In the genomic region with DNA sequence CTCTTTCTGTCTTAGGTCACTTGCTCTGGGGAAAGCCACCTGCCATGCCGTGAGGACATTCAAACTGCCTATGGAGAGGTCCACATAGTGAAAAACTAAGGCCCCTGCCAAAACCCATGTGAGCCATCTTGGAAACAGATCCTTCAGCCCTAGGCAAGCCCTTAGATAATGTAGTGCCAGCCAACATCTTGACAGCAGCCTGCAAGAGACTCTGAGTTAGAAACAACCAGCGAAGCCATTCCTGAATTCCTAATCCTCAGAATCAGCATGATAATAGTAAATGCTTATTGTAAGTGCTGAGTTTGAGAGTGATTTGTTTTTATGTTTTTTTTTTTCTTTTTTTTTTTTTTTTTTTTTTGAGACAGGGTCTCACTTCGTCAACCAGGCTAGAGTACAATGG, we compare ENCODE assay signal across 17 cellular contexts. TPM values are rescaled to one million over a fixed set of nuclear protein-coding genes. Genes with fewer than 3 reads are reported as not detected.
A peak's percentile ranks its signal among the peaks of the same experiment; 100 is the strongest.
DNase-seq lines count a peak whose midpoint lies in the region; ATAC-seq and TF ChIP-seq lines count a peak whose summit lies in the region.
"Had no signal": no experiment of that assay in that cellular context is flagged by ENCODE, and none has a peak within 500 bp of the region (broad histone marks: within the 10 kb centered on the region; RNA-seq: fewer than 3 reads in every experiment).

No MANE protein-coding gene starts in this region.

- H3K27me3 ChIP-seq in right atrium auricular region: no peaks in the 10 kb centered on the region
- no peaks in the 10 kb centered on the region for H3K27me3 ChIP-seq in RWPE2 (ENCODE audit: insufficient read depth, poor library complexity, severe bottlenecking)
- H3K27me3 ChIP-seq: BE2C had no signal

- H3K4me1 ChIP-seq in right atrium auricular region (no peaks in the 10 kb centered on the region), HEK293 (ENCODE audit: control insufficient read depth, insufficient read depth, low read length) (no peaks in the 10 kb centered on the region), RWPE2 (ENCODE audit: insufficient read depth, poor library complexity, severe bottlenecking) (peaks cover 5% of the 10 kb centered on the region)

- ATAC-seq in Right ventricle myocardium inferior (no peak), RWPE2 (ENCODE audit: low read depth) (no peak), HG02852 (IDR thresholded peaks at IDR 0.05; ENCODE audit: unreplicated experiment) (no peak)
- ATAC-seq: K562 had no signal

- peak; percentile 4 for DNase-seq in right atrium auricular region (ENCODE audit: low spot score)
- DNase-seq in Right ventricle myocardium inferior (ENCODE audit: missing footprints): no peak
- no peak for DNase-seq in RWPE2 (ENCODE audit: low spot score)
- no peak for DNase-seq in cerebellar nuclear complex (lab: John Stamatoyannopoulos, UW)
- no peak for DNase-seq in SW 1271 (lab: John Stamatoyannopoulos, UW)
- DNase-seq: ACHN; BE2C; C1 segment of cervical spinal cord; CD4-positive, alpha-beta T cell; DMS153; DMS79; GDM1; GOT3; H9 had no signal

- POLR2A ChIA-PET in HEK293 (lab: Yijun Ruan, JAX): interaction anchor here (0.6 kb wide), 1 partner anchor 250 kb away, joined by 4 read pairs; a partner anchor contains a TSS

- no peaks in the 10 kb centered on the region for H3K9me3 ChIP-seq in right atrium auricular region
- H3K9me3 ChIP-seq in HEK293 (ENCODE audit: control insufficient read depth, insufficient read depth, low read depth, low read length): no peaks in the 10 kb centered on the region
- no peaks in the 10 kb centered on the region for H3K9me3 ChIP-seq in RWPE2 (ENCODE audit: severe bottlenecking)
- H3K9me3 ChIP-seq: BE2C had no signal

- H3K36me3 ChIP-seq in right atrium auricular region: peaks cover 7% of the 10 kb centered on the region
- peaks cover 0 to 7% of the 10 kb centered on the region in 2 experiments; a peak in 2 of 3 replicates for H3K36me3 ChIP-seq in HEK293 (ENCODE audit: control insufficient read depth in 2 of 2, insufficient read depth in 1 of 2, low read length in 2 of 2)
- H3K36me3 ChIP-seq in RWPE2 (ENCODE audit: low read depth): peaks cover 64% of the 10 kb centered on the region

- CTCF ChIA-PET in HEK293 (lab: Yijun Ruan, JAX): no interaction called here

- TF ChIP-seq CTCF in right atrium auricular region (IDR thresholded peaks at IDR 0.05): no peak
- TF ChIP-seq CTCF in HEK293 (tag by site-specific recombination; IDR thresholded peaks at IDR 0.05): no peak
- TF ChIP-seq CTCF in RWPE2 (IDR thresholded peaks at IDR 0.05; ENCODE audit: poor library complexity, severe bottlenecking): no peak

- intact Hi-C loops in Right ventricle myocardium inferior (cut with DNase I): no loop called here

- no peak overlapping the region for H3K4me3 ChIP-seq in right atrium auricular region
- H3K4me3 ChIP-seq in HEK293 (ENCODE audit: low read depth, low read length): no peak overlapping the region
- no peak overlapping the region for H3K4me3 ChIP-seq in RWPE2 (ENCODE audit: severe bottlenecking)
- H3K4me3 ChIP-seq: K562 had no signal

- H3K27ac ChIP-seq in right atrium auricular region: no peak overlapping the region
- H3K27ac ChIP-seq in HEK293 (ENCODE audit: extremely low read depth, low read depth, low read length): no peak overlapping the region
- H3K27ac ChIP-seq in RWPE2 (ENCODE audit: poor library complexity, severe bottlenecking): peak overlapping the region; percentile 29

TF ChIP-seq in HEK293, 187 proteins besides CTCF, POLR2A, EP300 and RAD21:
- TF ChIP-seq, protein P1, sequence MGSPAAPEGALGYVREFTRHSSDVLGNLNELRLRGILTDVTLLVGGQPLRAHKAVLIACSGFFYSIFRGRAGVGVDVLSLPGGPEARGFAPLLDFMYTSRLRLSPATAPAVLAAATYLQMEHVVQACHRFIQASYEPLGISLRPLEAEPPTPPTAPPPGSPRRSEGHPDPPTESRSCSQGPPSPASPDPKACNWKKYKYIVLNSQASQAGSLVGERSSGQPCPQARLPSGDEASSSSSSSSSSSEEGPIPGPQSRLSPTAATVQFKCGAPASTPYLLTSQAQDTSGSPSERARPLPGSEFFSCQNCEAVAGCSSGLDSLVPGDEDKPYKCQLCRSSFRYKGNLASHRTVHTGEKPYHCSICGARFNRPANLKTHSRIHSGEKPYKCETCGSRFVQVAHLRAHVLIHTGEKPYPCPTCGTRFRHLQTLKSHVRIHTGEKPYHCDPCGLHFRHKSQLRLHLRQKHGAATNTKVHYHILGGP (tag by site-specific recombination; IDR thresholded peaks at IDR 0.05): no peak
- TF ChIP-seq, protein P2, sequence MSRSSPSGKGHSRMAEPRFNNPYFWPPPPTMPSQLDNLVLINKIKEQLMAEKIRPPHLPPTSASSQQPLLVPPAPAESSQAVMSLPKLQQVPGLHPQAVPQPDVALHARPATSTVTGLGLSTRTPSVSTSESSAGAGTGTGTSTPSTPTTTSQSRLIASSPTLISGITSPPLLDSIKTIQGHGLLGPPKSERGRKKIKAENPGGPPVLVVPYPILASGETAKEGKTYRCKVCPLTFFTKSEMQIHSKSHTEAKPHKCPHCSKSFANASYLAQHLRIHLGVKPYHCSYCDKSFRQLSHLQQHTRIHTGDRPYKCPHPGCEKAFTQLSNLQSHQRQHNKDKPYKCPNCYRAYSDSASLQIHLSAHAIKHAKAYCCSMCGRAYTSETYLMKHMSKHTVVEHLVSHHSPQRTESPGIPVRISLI (tag by site-specific recombination; IDR thresholded peaks at IDR 0.05): 0 out of 2 replicates have a peak, but pooled peaks have one; percentile 14
TF ChIP-seq in HEK293: peak in this region for 1.

RNA-seq across cellular contexts. Expression of a gene that starts 40.6 kb away (rescaled TPM):
- 10 to 100 TPM in 1 of 2 donors, 1 to 10 TPM in 1; 9.0 to 10.6 TPM for total RNA-seq in right atrium auricular region
- 8.5 TPM for total RNA-seq in Right ventricle myocardium inferior
